Comparison of ENCODE assay signal across 24 cellular contexts in the genomic region with DNA sequence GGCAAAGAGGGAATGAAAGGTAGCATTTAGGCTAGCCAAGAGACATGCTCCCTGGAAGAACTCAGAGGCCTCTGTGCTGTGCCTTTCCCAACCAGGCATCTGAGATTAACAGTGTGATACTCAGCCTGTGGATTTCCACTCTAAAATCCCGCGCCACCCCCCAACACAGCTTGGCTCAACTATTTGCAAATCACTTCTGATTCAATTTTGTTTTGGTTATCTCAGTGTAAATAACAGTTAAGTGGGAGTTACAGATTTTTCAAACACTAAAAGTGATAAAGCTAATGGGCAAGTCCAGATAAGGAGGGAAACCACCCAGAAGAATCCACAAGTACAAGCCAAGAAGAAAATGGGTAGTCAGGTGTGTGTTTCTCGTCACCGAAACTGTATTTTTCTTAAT. TPM values are rescaled to one million over a fixed set of nuclear protein-coding genes. Genes with fewer than 3 reads are reported as not detected.
A peak's percentile ranks its signal among the peaks of the same experiment; 100 is the strongest.
DNase-seq lines count a peak whose midpoint lies in the region; ATAC-seq, FAIRE-seq and TF ChIP-seq lines count a peak whose summit lies in the region.
"Had no signal": no experiment of that assay in that cellular context is flagged by ENCODE, and none has a peak within 500 bp of the region (broad histone marks: within the 10 kb centered on the region; RNA-seq: fewer than 3 reads in every experiment).

No MANE protein-coding gene starts in this region.

- H3K27ac Mint-ChIP-seq in activated T-helper 17 cell treated with anti-CD3 and anti-CD28 coated beads, Interleukin-2, amount 50 U/mL, for 72 hours = no peak overlapping the region
- H3K27ac Mint-ChIP-seq: activated CD4-positive, alpha-beta T cell treated with anti-CD3 and anti-CD28 coated beads, Interleukin-2, amount 10 ng/mL, durations not matched to agents 7 days and 5 days had no signal

- H4K8ac ChIP-seq in trophoblast cell (ENCODE audit: low read depth, low read length) = no peak overlapping the region

- BruUV-seq in HCT116 (replicated peaks; lab: Mats Ljungman, UMichigan) = no TSS peak

- H3K4me2 ChIP-seq in HCT116 (ENCODE audit: low read length) (no peak overlapping the region), trophoblast cell (ENCODE audit: low read length) (no peak overlapping the region)

- H3K27me3 Mint-ChIP-seq in activated T-helper 17 cell treated with anti-CD3 and anti-CD28 coated beads, Interleukin-2, amount 50 U/mL, for 72 hours = peaks cover 41% of the 10 kb centered on the region

- FAIRE-seq in islet of Langerhans (lab: Jason Lieb, UNC) = peak; percentile 89
- FAIRE-seq: D721Med had no signal

- H3K36me3 ChIP-seq in HCT116 (ENCODE audit: control insufficient read depth in 1 of 2, insufficient read depth in 2 of 2, low read length in 2 of 2) (no peaks in the 10 kb centered on the region), trophoblast cell (ENCODE audit: control insufficient read depth in 1 of 2, insufficient read depth in 2 of 2, low read length in 2 of 2) (no peaks in the 10 kb centered on the region)
- H3K36me3 ChIP-seq: ovary, upper lobe of left lung had no signal

- H3K4me3 ChIP-seq in HCT116 (replicated peaks in 1 of 2; ENCODE audit: low read depth in 1 of 2, low read length in 2 of 2) = no peak overlapping the region
- no peak overlapping the region for H3K4me3 ChIP-seq in trophoblast cell (ENCODE audit: low read depth, low read length)
- H3K4me3 ChIP-seq in right cardiac atrium (ENCODE audit: low read length) = no peak overlapping the region

- RAD21 ChIA-PET in HCT116 (lab: Charles Lee; ENCODE audit: low non-redundant PET in 1 of 2, low total read pairs in 2 of 2, uncharacterized antibody in 2 of 2, unreplicated experiment in 2 of 2) = no interaction called here

- no peak overlapping the region for H2BK5ac ChIP-seq in trophoblast cell (ENCODE audit: low read depth, low read length, poor library complexity)

- H3K27ac ChIP-seq in HCT116 (ENCODE audit: low read depth, low read length) (no peak overlapping the region), trophoblast cell (ENCODE audit: low read depth, low read length) (no peak overlapping the region), right cardiac atrium (ENCODE audit: low read length) (no peak overlapping the region)
- H3K27ac ChIP-seq: HL-60 had no signal

- POLR2A ChIA-PET in HCT116 (lab: Charles Lee) = no interaction called here

- H3K18ac ChIP-seq in trophoblast cell (ENCODE audit: low read length) = no peak overlapping the region

- peaks cover 19% of the 10 kb centered on the region for H3K79me1 ChIP-seq in trophoblast cell (ENCODE audit: low read length)

- no peak overlapping the region for H3K9ac ChIP-seq in HCT116 (ENCODE audit: low read length)
- no peak overlapping the region for H3K9ac ChIP-seq in trophoblast cell (ENCODE audit: low read length)

- H3K27me3 ChIP-seq in HCT116 (ENCODE audit: insufficient read depth, low read length) (peaks cover 8% of the 10 kb centered on the region; the same call in 1 of the 2 replicates), trophoblast cell (ENCODE audit: insufficient read depth, low read length) (no peaks in the 10 kb centered on the region), right cardiac atrium (ENCODE audit: control insufficient read depth, insufficient read depth) (no peaks in the 10 kb centered on the region)
- H3K27me3 ChIP-seq: ovary had no signal

- H4K12ac ChIP-seq in trophoblast cell (ENCODE audit: low read depth, low read length) = no peak overlapping the region

- peaks cover 9% of the 10 kb centered on the region for H3K4me1 Mint-ChIP-seq in activated T-helper 17 cell treated with anti-CD3 and anti-CD28 coated beads, Interleukin-2, amount 50 U/mL, for 72 hours

- H3K36me3 Mint-ChIP-seq in activated T-helper 17 cell treated with anti-CD3 and anti-CD28 coated beads, Interleukin-2, amount 50 U/mL, for 72 hours (ENCODE audit: low read depth) = no peaks in the 10 kb centered on the region
- H3K36me3 Mint-ChIP-seq: IgD-negative memory B cell had no signal

- ATAC-seq in HCT116 = no peak
- no peak for ATAC-seq in activated T-helper 17 cell treated with anti-CD3 and anti-CD28 coated beads, Interleukin-2, amount 50 U/mL, for 72 hours (replicated peaks)
- no peak for ATAC-seq in right cardiac atrium
- ATAC-seq in GM18868 (IDR thresholded peaks at IDR 0.05; ENCODE audit: unreplicated experiment) = no peak
- ATAC-seq in HG03025 (IDR thresholded peaks at IDR 0.05; ENCODE audit: low FRiP score, unreplicated experiment) = no peak
- ATAC-seq: left lobe of liver; stimulated activated naive CD8-positive, alpha-beta T cell treated with anti-CD3 and anti-CD28 coated beads, Interleukin-15, Interleukin-2, amounts not matched to agents 100 U/mL and 50 U/mL, for 24 hours had no signal

- TF ChIP-seq RAD21 in HCT116 (IDR thresholded peaks at IDR 0.05; ENCODE audit: low read depth) = no peak

- no peaks in the 10 kb centered on the region for H4K20me1 ChIP-seq in HCT116 (ENCODE audit: insufficient read depth)

- H2BK12ac ChIP-seq in trophoblast cell (ENCODE audit: low read length) = peak overlapping the region; percentile 30

- CTCF ChIA-PET in HCT116 (lab: Charles Lee) = interaction anchor here (1.5 kb wide), 1 partner anchor 245 kb away, joined by 4 read pairs; no protein-coding TSS in a partner anchor

- peak overlapping the region; percentile 83 for H3K4me3 Mint-ChIP-seq in activated T-helper 17 cell treated with anti-CD3 and anti-CD28 coated beads, Interleukin-2, amount 50 U/mL, for 72 hours

- H3K79me2 ChIP-seq in HCT116 (ENCODE audit: insufficient read depth, low read length) = no peaks in the 10 kb centered on the region
- H3K79me2 ChIP-seq in trophoblast cell (ENCODE audit: control insufficient read depth, insufficient read depth, low read length, poor library complexity) = peaks cover 7% of the 10 kb centered on the region

- no peaks in the 10 kb centered on the region for H3K9me2 ChIP-seq in HCT116 (ENCODE audit: insufficient read depth)

- H3K9me3 ChIP-seq in HCT116 (ENCODE audit: control insufficient read depth in 1 of 2, insufficient read depth in 1 of 2, low read depth in 1 of 2, low read length in 2 of 2) = no peaks in the 10 kb centered on the region
- peaks cover 3% of the 10 kb centered on the region for H3K9me3 ChIP-seq in trophoblast cell (ENCODE audit: insufficient read depth, low read depth, low read length)
- no peaks in the 10 kb centered on the region for H3K9me3 ChIP-seq in right cardiac atrium (ENCODE audit: control insufficient read depth, low read length)
- H3K9me3 ChIP-seq: ovary, upper lobe of left lung had no signal

- no peak overlapping the region for H3K4ac ChIP-seq in trophoblast cell (ENCODE audit: low read depth, low read length)

- no peak overlapping the region for H2AK5ac ChIP-seq in trophoblast cell (ENCODE audit: low read length)

- no peak overlapping the region for H2BK120ac ChIP-seq in trophoblast cell (ENCODE audit: insufficient read depth, low read length, poor library complexity)

- no CpG with 5 or more reads among the region's 4 CpGs for WGBS in trophoblast cell (ENCODE audit: extremely low coverage, insufficient coverage, insufficient read length)
- WGBS in right cardiac atrium = 72% methylated on average over 4 of the region's 4 CpGs

- DNase-seq in HCT116 (ENCODE audit: low read depth, low spot score) = no peak
- no peak for DNase-seq in trophoblast cell
- no peak for DNase-seq in right cardiac atrium
- no peak for DNase-seq in T1000 (lab: John Stamatoyannopoulos, UW)
- DNase-seq: activated CD4-positive, alpha-beta T cell treated with anti-CD3 and anti-CD28 coated beads, Interleukin-2, amount 10 ng/mL, durations not matched to agents 7 days and 5 days; activated CD8-positive, alpha-beta memory T cell treated with anti-CD3 and anti-CD28 coated beads, Interleukin-2, amount 50 U/mL, for 48 hours; AML-193; caudate nucleus; GF-D8; H9; MM.1S; NCI-H1694; NCI-H446 treated with DMSO at 0.1 percent for 48 hours; stimulated activated naive CD8-positive, alpha-beta T cell treated with anti-CD3 and anti-CD28 coated beads, Interleukin-15, Interleukin-2, amounts not matched to agents 100 U/mL and 50 U/mL, for 24 hours; upper lobe of left lung had no signal

- H2AFZ ChIP-seq in HCT116 (ENCODE audit: low read depth, low read length, poor library complexity, severe bottlenecking) (peak overlapping the region; percentile 92), trophoblast cell (ENCODE audit: insufficient read depth, low read length, poor library complexity) (no peak overlapping the region)

- H3K23ac ChIP-seq in trophoblast cell (ENCODE audit: low read length) = no peak overlapping the region

- no peak for TF ChIP-seq CTCF in HCT116 (IDR thresholded peaks at IDR 0.05 in 2 of 3, conservative IDR thresholded peaks at IDR 0.05 in 1 of 3; ENCODE audit: borderline replicate concordance in 1 of 3, insufficient read depth in 1 of 3, low read depth in 2 of 3, low read length in 2 of 3)

- intact Hi-C loops in HCT116 (cut with micrococcal nuclease) (loop anchor here (2.0 to 10.0 kb wide), 2 partner anchors 204 to 1536 kb away; no protein-coding TSS in a partner anchor), right cardiac atrium (cut with DNase I) (loop anchor here in 2 of 4 donors (5.0 to 10.0 kb wide), 4 partner anchors 246 to 1536 kb away; no protein-coding TSS in a partner anchor)

- H3K4me1 ChIP-seq in HCT116 (ENCODE audit: control insufficient read depth in 1 of 2, insufficient read depth in 2 of 2, low read length in 2 of 2) (peaks cover 4 to 39% of the 10 kb centered on the region in 2 experiments; a peak in 3 of 4 replicates), trophoblast cell (ENCODE audit: control insufficient read depth in 1 of 2, insufficient read depth in 2 of 2, low read length in 2 of 2) (peaks cover 12 to 31% of the 10 kb centered on the region in 2 experiments), right cardiac atrium (ENCODE audit: control insufficient read depth, insufficient read depth, low read length) (peaks cover 3% of the 10 kb centered on the region)

- H4K91ac ChIP-seq in trophoblast cell (ENCODE audit: low read depth, low read length) = no peak overlapping the region

- H3K14ac ChIP-seq in trophoblast cell (ENCODE audit: low read length) = no peak overlapping the region

- H3K9me3 Mint-ChIP-seq in activated T-helper 17 cell treated with anti-CD3 and anti-CD28 coated beads, Interleukin-2, amount 50 U/mL, for 72 hours = no peaks in the 10 kb centered on the region
- H3K9me3 Mint-ChIP-seq: activated CD4-positive, alpha-beta T cell treated with anti-CD3 and anti-CD28 coated beads, Interleukin-2, amount 10 ng/mL, durations not matched to agents 7 days and 5 days; H9; IgD-negative memory B cell had no signal

- TF ChIP-seq POLR2A in HCT116 (IDR thresholded peaks at IDR 0.05; ENCODE audit: borderline replicate concordance, extremely low read depth, insufficient read depth, insufficient read length) = no peak

TF ChIP-seq in HCT116, 20 proteins besides CTCF, POLR2A, EP300 and RAD21 (continues in another document):
- TF ChIP-seq SP1 (IDR thresholded peaks at IDR 0.05; ENCODE audit: low read depth) = no peak
- no peak for TF ChIP-seq CBX3 (IDR thresholded peaks at IDR 0.05; ENCODE audit: low read depth)
- TF ChIP-seq EGR1 (IDR thresholded peaks at IDR 0.05; ENCODE audit: low read depth) = no peak

RNA-seq across cellular contexts. Expression of a gene that starts 1.4 kb away (rescaled TPM):
- total RNA-seq in HCT116 (2021; ENCODE audit: unreplicated experiment) (1.2 TPM), right cardiac atrium (10 to 100 TPM in 1 of 4 donors, 1 to 10 TPM in 3; 8.9 to 11.1 (median 9.7) TPM)
- polyA plus RNA-seq in HCT116 (2012) = 0.82 and 0.92 TPM in 2 replicates
- total RNA-seq in activated T-helper 17 cell treated with anti-CD3 and anti-CD28 coated beads, Interleukin-2, amount 50 U/mL, for 72 hours = 1 to 10 TPM in 1 of 2 donors, under 1 TPM in 1; 0.91 to 2.2 TPM
- 51.2 and 55.2 TPM in 2 replicates for polyA plus RNA-seq in trophoblast cell (2013)
- polyA plus RNA-seq in right cardiac atrium = 5.7 TPM
